Comparison of ENCODE assay signal across 19 cellular contexts in the genomic region with DNA sequence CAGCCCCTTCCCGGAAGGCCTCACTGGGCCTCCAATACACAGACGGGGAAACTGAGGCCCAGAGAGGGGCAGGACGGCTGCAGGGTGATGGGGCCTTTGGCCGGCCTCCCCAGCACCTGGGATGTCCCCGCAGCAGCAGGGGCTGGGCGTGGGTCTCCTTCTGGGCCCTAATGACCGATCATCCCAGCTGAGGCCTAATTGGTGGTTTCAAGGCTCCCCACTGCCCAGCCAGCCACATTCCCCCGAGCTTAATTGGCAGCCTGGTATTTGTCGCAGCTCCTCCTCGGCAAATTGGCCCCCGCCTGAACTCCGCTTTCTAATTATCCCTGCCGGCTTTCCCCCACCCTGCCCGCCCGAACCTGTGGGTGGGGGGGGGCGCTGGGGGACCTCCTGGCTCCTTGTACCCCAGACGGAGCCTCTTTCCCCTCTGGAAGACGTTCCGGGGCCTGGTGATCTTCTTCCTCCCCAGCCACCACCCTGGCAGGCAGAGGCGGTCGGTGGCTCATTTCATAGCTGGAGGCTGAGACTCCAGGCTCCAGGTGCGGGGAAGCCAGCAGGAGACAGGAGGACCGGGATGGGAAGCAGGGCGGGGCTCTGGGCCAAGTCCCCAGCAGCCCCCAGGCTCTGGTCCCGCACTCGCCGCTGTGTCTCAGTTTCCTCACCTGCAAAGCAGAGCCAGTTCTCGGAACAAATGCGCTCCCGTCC. TPM values are rescaled to one million over a fixed set of nuclear protein-coding genes. Genes with fewer than 3 reads are reported as not detected.
DNase-seq lines count a peak whose midpoint lies in the region; ATAC-seq and TF ChIP-seq lines count a peak whose summit lies in the region.
"Had no signal": no experiment of that assay in that cellular context is flagged by ENCODE, and none has a peak within 500 bp of the region (broad histone marks: within the 10 kb centered on the region; RNA-seq: fewer than 3 reads in every experiment).

No MANE protein-coding gene starts in this region.

- ATAC-seq in left lung (peak; percentile 14), GM21528 (IDR thresholded peaks at IDR 0.05; ENCODE audit: low FRiP score, unreplicated experiment) (no peak)
- ATAC-seq: heart left ventricle had no signal

- intact Hi-C loops in left lung (cut with DNase I): no loop called here
- intact Hi-C loops in CD14-positive monocyte (cut with micrococcal nuclease): no loop called here

- H3K27ac ChIP-seq in left lung: no peak overlapping the region
- H3K27ac ChIP-seq: BLaER1, heart left ventricle, WERI-Rb-1 had no signal

- no peak overlapping the region for H3K4me3 Mint-ChIP-seq in CD14-positive monocyte
- H3K4me3 Mint-ChIP-seq: stimulated activated naive CD8-positive, alpha-beta T cell treated with anti-CD3 and anti-CD28 coated beads, Interleukin-15, Interleukin-2, amounts not matched to agents 100 ng/mL and 50 ng/mL, for 24 hours had no signal

- no peaks in the 10 kb centered on the region for H3K9me3 ChIP-seq in left lung
- H3K9me3 ChIP-seq: BLaER1, heart left ventricle had no signal

- peak overlapping the region in 1 of 7 donors; percentile 45 for H3K27ac Mint-ChIP-seq in CD14-positive monocyte
- H3K27ac Mint-ChIP-seq: stimulated activated naive CD8-positive, alpha-beta T cell treated with anti-CD3 and anti-CD28 coated beads, Interleukin-15, Interleukin-2, amounts not matched to agents 100 ng/mL and 50 ng/mL, for 24 hours had no signal

- TF ChIP-seq CTCF in left lung (IDR thresholded peaks at IDR 0.05) (no peak), GM13976 (IDR thresholded peaks at IDR 0.05; ENCODE audit: borderline replicate concordance, control extremely low read depth, extremely low read depth, insufficient read depth, missing control alignments) (no peak), CD14-positive monocyte (IDR thresholded peaks at IDR 0.05) (no peak)

- H3K4me3 ChIP-seq in H7 (ENCODE audit: insufficient read depth, low read depth, low read length): no peak overlapping the region
- H3K4me3 ChIP-seq in left lung: no peak overlapping the region
- H3K4me3 ChIP-seq: BLaER1, heart left ventricle had no signal

- peaks cover 16 to 42% of the 10 kb centered on the region in 2 donors for H3K36me3 Mint-ChIP-seq in CD14-positive monocyte

- H3K27me3 ChIP-seq in H7 (ENCODE audit: control insufficient read depth, insufficient read depth, low read length) (no peaks in the 10 kb centered on the region), left lung (no peaks in the 10 kb centered on the region)
- H3K27me3 ChIP-seq: BLaER1, heart left ventricle had no signal

- H3K36me3 ChIP-seq in H7 (replicated peaks; ENCODE audit: control insufficient read depth, insufficient read depth, low read length) (no peaks in the 10 kb centered on the region; the same call in 1 of the 2 replicates), left lung (peaks cover 0 to 31% of the 10 kb centered on the region in 2 donors)

- in situ Hi-C loops in GM13976 (cut with MboI; ENCODE audit: low sequenced_read_pairs, unreplicated experiment): no loop called here

- H3K9me3 Mint-ChIP-seq in CD14-positive monocyte: no peaks in the 10 kb centered on the region
- H3K9me3 Mint-ChIP-seq: stimulated activated naive CD8-positive, alpha-beta T cell treated with anti-CD3 and anti-CD28 coated beads, Interleukin-15, Interleukin-2, amounts not matched to agents 100 ng/mL and 50 ng/mL, for 24 hours had no signal

- DNase-seq in AG08395 (ENCODE audit: low spot score) (peak; percentile 79), H7 (peak; percentile 87), astrocyte of the hippocampus (ENCODE audit: low read depth, low spot score) (peak; percentile 84), left lung (peak in 1 of 2 donors; percentile 49), LoVo (ENCODE audit: low spot score) (no peak), GM13976 (ENCODE audit: low spot score) (no peak), CD14-positive monocyte (ENCODE audit: low spot score) (no peak)
- DNase-seq: activated T-cell treated with anti-CD3 and anti-CD28 coated beads for 4 hours; effector memory CD4-positive, alpha-beta T cell; heart left ventricle; NCI-H526 treated with DMSO at 0.1 percent for 48 hours; SIG-M5; stimulated activated CD4-positive, alpha-beta T cell treated with anti-CD3 and anti-CD28 coated beads, Interleukin-4, amount 100 ng/mL, for 24 hours; WERI-Rb-1 had no signal

- peaks cover 17% of the 10 kb centered on the region for H3K4me1 Mint-ChIP-seq in CD14-positive monocyte

- H3K27me3 Mint-ChIP-seq in CD14-positive monocyte (ENCODE audit: low read depth in 3 of 3): no peaks in the 10 kb centered on the region
- H3K27me3 Mint-ChIP-seq: stimulated activated naive CD8-positive, alpha-beta T cell treated with anti-CD3 and anti-CD28 coated beads, Interleukin-15, Interleukin-2, amounts not matched to agents 100 ng/mL and 50 ng/mL, for 24 hours had no signal

- peaks cover 11 to 30% of the 10 kb centered on the region in 2 donors for H3K4me1 ChIP-seq in left lung

RNA-seq across cellular contexts. Expression of a gene that starts 27.2 kb away (rescaled TPM):
- total RNA-seq in H7 (2014; rRNA removed; shearing (Covaris generic)): 107 and 140 TPM in 2 replicates
- 10 to 100 TPM; 36.1 to 40.7 TPM for total RNA-seq in left lung
- 10 to 100 TPM; 49.9 to 52.7 TPM for polyA plus RNA-seq in CD14-positive monocyte

RNA-seq across cellular contexts. Expression of a gene that starts 31.1 kb away (rescaled TPM):
- 85.4 and 92.6 TPM in 2 replicates for total RNA-seq in H7 (2014; rRNA removed; shearing (Covaris generic))
- 10 to 100 TPM; 20.7 to 35.7 TPM for total RNA-seq in left lung
- 1 to 10 TPM; 2.1 to 3.2 TPM for polyA plus RNA-seq in CD14-positive monocyte

RNA-seq across cellular contexts. Expression of a gene that starts 39.8 kb away (rescaled TPM):
- total RNA-seq in H7 (2014; rRNA removed; shearing (Covaris generic)): 0.67 and 1.4 TPM in 2 replicates
- total RNA-seq in left lung: under 1 TPM in 1 of 2 donors, not detected in 1; 0.23 TPM
- polyA plus RNA-seq in CD14-positive monocyte: not detected
- total RNA-seq: heart left ventricle, lung microvascular endothelial cell, pulmonary artery endothelial cell had no signal
- polyA plus RNA-seq: heart left ventricle had no signal

RNA-seq across cellular contexts. Expression of a gene that starts 43.3 kb away (rescaled TPM):
- total RNA-seq in H7 (2014; rRNA removed; shearing (Covaris generic)): 0.03 and 0.07 TPM in 2 replicates
- 1 to 10 TPM in 1 of 2 donors, not detected in 1; 2.7 TPM for total RNA-seq in left lung
- under 1 TPM in 1 of 2 donors, not detected in 1; 0.13 TPM for polyA plus RNA-seq in CD14-positive monocyte

RNA-seq across cellular contexts. Expression of a gene that starts 43.9 kb away (rescaled TPM):
- 47.5 and 49.9 TPM in 2 replicates for total RNA-seq in H7 (2014; rRNA removed; shearing (Covaris generic))
- total RNA-seq in left lung: 10 to 100 TPM; 46.1 to 66.3 TPM
- 10 to 100 TPM; 78.7 to 99.9 TPM for polyA plus RNA-seq in CD14-positive monocyte

Comparison
In these comparisons a context has a peak if more than half of its experiments do, and no peak if none do; other contexts are left out.
1. DNase-seq: peak in AG08395 (single experiment), H7 (single experiment) and astrocyte of the hippocampus (single experiment); none in LoVo (single experiment), GM13976 (single experiment) and CD14-positive monocyte (single experiment).